In genomic region chr14:64539186-64539552, GRCh38 we compare ENCODE assay signal across 6 cellular contexts. TPM values are rescaled to one million over a fixed set of nuclear protein-coding genes. Genes with fewer than 3 reads are reported as not detected.
DNase-seq lines count a peak whose midpoint lies in the region; ATAC-seq and TF ChIP-seq lines count a peak whose summit lies in the region.

No MANE protein-coding gene starts in this region.

- intact Hi-C loops in left lung (cut with DNase I), result no loop called here

- no peak for DNase-seq in BE2C
- no peak for DNase-seq in SJSA1 (ENCODE audit: low read depth in 1 of 2, low spot score in 2 of 2)
- DNase-seq in left lung, result no peak
- no peak for DNase-seq in NCI-H2196 treated with DMSO at 0.1 percent for 48 hours (lab: John Stamatoyannopoulos, UW; ENCODE audit: unreplicated experiment)
- no peak for DNase-seq in GDM1 (lab: John Stamatoyannopoulos, UW)

- H3K36me3 ChIP-seq in BE2C (no peaks in the 10 kb centered on the region), SJSA1 (no peaks in the 10 kb centered on the region), left lung (no peaks in the 10 kb centered on the region)

- H3K4me3 ChIP-seq in BE2C (ENCODE audit: low read depth, low read length) (peak overlapping the region; percentile 55), SJSA1 (peak overlapping the region; percentile 40), left lung (peak overlapping the region; percentile 49 to 55)

- TF ChIP-seq CTCF in BE2C (IDR thresholded peaks at IDR 0.05; ENCODE audit: low read depth, low read length) (no peak), left lung (IDR thresholded peaks at IDR 0.05) (no peak)

- H3K4me1 ChIP-seq in BE2C, result no peaks in the 10 kb centered on the region; the same call in 1 of the 2 replicates
- peaks cover 30% of the 10 kb centered on the region for H3K4me1 ChIP-seq in SJSA1 (replicated peaks)
- peaks cover 3 to 28% of the 10 kb centered on the region in 2 donors for H3K4me1 ChIP-seq in left lung

- H3K27me3 ChIP-seq in BE2C, result no peaks in the 10 kb centered on the region
- no peaks in the 10 kb centered on the region for H3K27me3 ChIP-seq in SJSA1 (replicated peaks)
- peaks cover 14 to 44% of the 10 kb centered on the region in 2 donors for H3K27me3 ChIP-seq in left lung

- no peak for ATAC-seq in left lung
- ATAC-seq in HG03342 (IDR thresholded peaks at IDR 0.05; ENCODE audit: unreplicated experiment), result no peak

- peak overlapping the region; percentile 66 for H3K27ac ChIP-seq in SJSA1
- H3K27ac ChIP-seq in left lung, result peak overlapping the region; percentile 78 to 83

- H3K9me3 ChIP-seq in BE2C (peaks cover 8% of the 10 kb centered on the region), SJSA1 (replicated peaks) (peaks cover 12% of the 10 kb centered on the region), left lung (peaks cover 0 to 7% of the 10 kb centered on the region in 2 donors)

RNA-seq across cellular contexts. Expression of gene HSPA2, which starts 1.4 kb away (rescaled TPM):
- 3.4 TPM for polyA plus RNA-seq in BE2C (2012; ENCODE audit: insufficient read depth, insufficient read length, low read depth)
- 6.8 and 15.0 TPM in 2 replicates for total RNA-seq in SJSA1 (2014; rRNA removed; shearing (Covaris generic))
- 10 to 100 TPM; 10.6 to 12.4 TPM for total RNA-seq in left lung

RNA-seq across cellular contexts. Expression of gene PPP1R36, which starts 10.6 kb away (rescaled TPM):
- polyA plus RNA-seq in BE2C (2012; ENCODE audit: insufficient read depth, insufficient read length, low read depth), result 1.2 TPM
- total RNA-seq in SJSA1 (2014; rRNA removed; shearing (Covaris generic)), result 0.29 TPM in 1 of 2 replicates, not detected in the other
- total RNA-seq in left lung, result 1 to 10 TPM in 1 of 2 donors, under 1 TPM in 1; 0.47 to 2.1 TPM

RNA-seq across cellular contexts. Expression of gene ZBTB1, which starts 34.6 kb away (rescaled TPM):
- 19.4 TPM for polyA plus RNA-seq in BE2C (2012; ENCODE audit: insufficient read depth, insufficient read length, low read depth)
- total RNA-seq in SJSA1 (2014; rRNA removed; shearing (Covaris generic)), result 40.3 and 49.9 TPM in 2 replicates
- total RNA-seq in left lung, result 10 to 100 TPM; 35.5 to 40.2 TPM

RNA-seq across cellular contexts. Expression of gene ZBTB25, which starts 35.5 kb away (rescaled TPM):
- polyA plus RNA-seq in BE2C (2012; ENCODE audit: insufficient read depth, insufficient read length, low read depth), result 4.6 TPM
- total RNA-seq in SJSA1 (2014; rRNA removed; shearing (Covaris generic)), result 1.5 and 2.2 TPM in 2 replicates
- 10 to 100 TPM; 10.1 to 11.2 TPM for total RNA-seq in left lung
